8 cellular contexts compared by ENCODE assay signal in the genomic region with DNA sequence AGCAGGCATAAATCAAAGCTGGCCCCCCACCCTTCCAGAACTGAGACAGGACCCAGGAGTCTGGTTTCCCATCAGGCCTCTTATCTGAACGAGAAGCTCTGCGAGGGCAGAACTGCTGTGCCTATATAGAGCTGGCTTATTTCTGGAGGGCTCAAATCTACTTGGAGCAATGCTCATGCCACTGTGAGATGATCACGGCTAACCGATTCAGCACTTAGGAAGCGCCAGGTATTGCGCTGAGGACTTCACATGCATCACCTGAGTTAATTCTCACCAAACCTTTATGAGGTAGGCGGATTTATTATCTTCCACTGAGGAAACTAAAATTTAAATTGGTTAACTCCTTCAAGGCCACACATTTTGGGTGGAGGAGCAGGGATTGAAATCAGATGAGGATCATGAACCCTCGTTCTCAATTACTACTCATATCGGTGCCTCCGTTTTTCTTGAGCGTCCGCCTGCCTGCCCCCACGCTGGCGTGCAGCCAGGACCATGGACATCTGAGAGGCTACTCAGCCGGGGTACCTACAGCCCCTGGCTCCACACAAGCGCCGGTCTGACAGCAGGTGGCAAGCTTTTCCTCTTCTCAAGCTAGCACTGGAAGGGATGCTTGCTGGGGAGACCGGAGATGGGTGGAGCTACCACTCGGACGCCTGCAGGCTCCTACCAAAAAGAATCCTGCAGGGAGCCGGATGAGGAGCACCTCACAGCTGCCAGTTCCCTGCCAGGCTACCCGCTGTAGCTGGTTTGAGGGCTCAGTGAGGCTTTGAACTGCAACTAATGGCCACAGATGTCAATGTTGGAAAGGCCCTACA. TPM values are rescaled to one million over a fixed set of nuclear protein-coding genes. Genes with fewer than 3 reads are reported as not detected.
DNase-seq lines count a peak whose midpoint lies in the region; ATAC-seq and TF ChIP-seq lines count a peak whose summit lies in the region.

No MANE protein-coding gene starts in this region.

- intact Hi-C loops in left ventricle myocardium inferior (cut with micrococcal nuclease) (loop anchor here (5.0 kb wide), 1 partner anchor 41 kb away; the partner anchor contains the start of genes CTSA and NEURL2), posterior cingulate gyrus (cut with DNase I) (loop anchor here (2.0 to 10.0 kb wide), 3 partner anchors 39 to 139 kb away; partner anchors contain the start of genes CTSA, DNTTIP1, NEURL2 and WFDC3), aorta (cut with DNase I) (loop anchor here (1.0 to 10.0 kb wide), 3 partner anchors 37 to 139 kb away; partner anchors contain the start of genes CTSA (in 1 of the 2), DNTTIP1 (in 1 of the 2), NEURL2 (in 1 of the 2) and WFDC3 (in 1 of the 2))

- peak; percentile 59 for TF ChIP-seq CTCF in left ventricle myocardium inferior (IDR thresholded peaks at IDR 0.05; ENCODE audit: borderline replicate concordance)

- H3K27ac ChIP-seq in angular gyrus (ENCODE audit: low read depth, low read length) (peak overlapping the region; percentile 100), left ventricle myocardium inferior (replicated peaks) (peak overlapping the region; percentile 100), aorta (ENCODE audit: low read depth in 1 of 2, low read length in 2 of 2) (peak overlapping the region in 1 of 2 donors; percentile 80)

- DNase-seq in 8988T (peak; percentile 85), NCI-H1417 treated with DMSO at 0.1 percent for 48 hours (lab: John Stamatoyannopoulos, UW) (peak; percentile 61), SW 1271 (lab: John Stamatoyannopoulos, UW) (peak; percentile 68 to 85), left ventricle myocardium inferior (peak; percentile 73), posterior cingulate gyrus (peak; percentile 49 to 97 (median 75)), aorta (peak; percentile 85 to 86)

- H3K27me3 ChIP-seq in left ventricle myocardium inferior (ENCODE audit: low read depth) (no peaks in the 10 kb centered on the region), aorta (ENCODE audit: control insufficient read depth in 1 of 2, insufficient read depth in 2 of 2, low read length in 1 of 2) (no peaks in the 10 kb centered on the region)

- ATAC-seq in GM18868 (IDR thresholded peaks at IDR 0.05; ENCODE audit: unreplicated experiment) (peak; percentile 29), aorta (ENCODE audit: low FRiP score) (peak; percentile 41)

- H3K36me3 ChIP-seq in left ventricle myocardium inferior (peaks cover 15% of the 10 kb centered on the region), aorta (ENCODE audit: control insufficient read depth in 1 of 2, insufficient read depth in 2 of 2, low read length in 1 of 2) (peaks cover 0 to 2% of the 10 kb centered on the region in 2 donors)

- H3K4me1 ChIP-seq in left ventricle myocardium inferior (peaks cover 41% of the 10 kb centered on the region), aorta (ENCODE audit: control insufficient read depth in 1 of 2, insufficient read depth in 2 of 2, low read length in 2 of 2) (no peaks in the 10 kb centered on the region)

- peak overlapping the region; percentile 100 for H3K4me3 ChIP-seq in left ventricle myocardium inferior
- peak overlapping the region; percentile 29 to 59 for H3K4me3 ChIP-seq in aorta (ENCODE audit: low read length in 2 of 2)

- 23% methylated on average over 22 of the region's 22 CpGs for WGBS in aorta, 2 donors

- H3K9me3 ChIP-seq in left ventricle myocardium inferior (replicated peaks) (no peaks in the 10 kb centered on the region), aorta (ENCODE audit: control insufficient read depth, low read length) (no peaks in the 10 kb centered on the region)

RNA-seq across cellular contexts. Expression of gene PCIF1, which starts 1.0 kb away (rescaled TPM):
- total RNA-seq in left ventricle myocardium inferior, result 21.9 TPM
- 10 to 100 TPM; 32.5 to 33.3 TPM for total RNA-seq in aorta
- 10 to 100 TPM; 15.5 to 43.4 TPM for polyA plus RNA-seq in aorta

RNA-seq across cellular contexts. Expression of gene PLTP, which starts 21.5 kb away (rescaled TPM):
- 84.1 TPM for total RNA-seq in left ventricle myocardium inferior
- 100 to 1,000 TPM; 113 to 445 TPM for total RNA-seq in aorta
- polyA plus RNA-seq in aorta, result 100 to 1,000 TPM in 1 of 2 donors, 10 to 100 TPM in 1; 80.7 to 103 TPM

RNA-seq across cellular contexts. Expression of gene ZNF335, which starts 38.6 kb away (rescaled TPM):
- total RNA-seq in left ventricle myocardium inferior (8.1 TPM), aorta (10 to 100 TPM; 18.4 to 22.7 TPM)
- 10 to 100 TPM in 1 of 2 donors, 1 to 10 TPM in 1; 2.8 to 31.4 TPM for polyA plus RNA-seq in aorta

RNA-seq across cellular contexts. Expression of gene CTSA, which starts 42.3 kb away (rescaled TPM):
- total RNA-seq in left ventricle myocardium inferior (116 TPM), aorta (100 to 1,000 TPM in 1 of 2 donors, 10 to 100 TPM in 1; 83.4 to 140 TPM)
- polyA plus RNA-seq in aorta, result 100 to 1,000 TPM in 1 of 2 donors, 10 to 100 TPM in 1; 37.9 to 175 TPM

RNA-seq across cellular contexts. Expression of gene NEURL2, which starts 42.4 kb away (rescaled TPM):
- total RNA-seq in left ventricle myocardium inferior (7.6 TPM), aorta (10 to 100 TPM in 1 of 2 donors, 1 to 10 TPM in 1; 9.9 to 32.9 TPM)
- polyA plus RNA-seq in aorta, result 1 to 10 TPM; 2.0 to 7.0 TPM
